In the genomic region with DNA sequence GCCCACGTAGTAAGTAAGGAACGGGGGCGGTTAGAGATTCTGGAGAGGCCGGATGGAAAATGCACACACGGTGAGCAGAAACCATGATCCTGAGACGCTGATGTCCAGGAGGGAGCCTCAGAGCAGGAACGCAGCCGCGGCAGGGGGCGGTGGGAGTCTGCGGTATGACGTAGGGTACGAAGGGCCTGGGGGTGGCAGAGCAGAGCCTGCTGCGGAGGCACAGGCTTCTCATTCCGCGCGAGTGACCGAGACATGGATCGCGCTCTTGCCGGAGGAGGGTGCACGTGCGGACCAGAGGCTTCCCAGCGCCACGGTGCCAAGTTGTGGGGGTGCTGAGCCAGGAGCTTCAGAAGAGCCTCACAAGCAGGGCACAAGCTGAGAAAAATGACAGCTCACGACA, we compare ENCODE assay signal across 2 cellular contexts.
A peak's percentile ranks its signal among the peaks of the same experiment; 100 is the strongest.
TF ChIP-seq lines count a peak whose summit lies in the region.

No MANE protein-coding gene starts in this region.

TF ChIP-seq in H1, 55 proteins besides CTCF, POLR2A, EP300 and RAD21:
- TF ChIP-seq, protein P1, sequence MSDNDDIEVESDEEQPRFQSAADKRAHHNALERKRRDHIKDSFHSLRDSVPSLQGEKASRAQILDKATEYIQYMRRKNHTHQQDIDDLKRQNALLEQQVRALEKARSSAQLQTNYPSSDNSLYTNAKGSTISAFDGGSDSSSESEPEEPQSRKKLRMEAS (IDR thresholded peaks at IDR 0.05): peak; percentile 59; the same call in 1 of the 2 replicates
- TF ChIP-seq RFX5 (IDR thresholded peaks at IDR 0.05; ENCODE audit: borderline replicate concordance, low read depth, low read length): no peak
- TF ChIP-seq, protein P2, sequence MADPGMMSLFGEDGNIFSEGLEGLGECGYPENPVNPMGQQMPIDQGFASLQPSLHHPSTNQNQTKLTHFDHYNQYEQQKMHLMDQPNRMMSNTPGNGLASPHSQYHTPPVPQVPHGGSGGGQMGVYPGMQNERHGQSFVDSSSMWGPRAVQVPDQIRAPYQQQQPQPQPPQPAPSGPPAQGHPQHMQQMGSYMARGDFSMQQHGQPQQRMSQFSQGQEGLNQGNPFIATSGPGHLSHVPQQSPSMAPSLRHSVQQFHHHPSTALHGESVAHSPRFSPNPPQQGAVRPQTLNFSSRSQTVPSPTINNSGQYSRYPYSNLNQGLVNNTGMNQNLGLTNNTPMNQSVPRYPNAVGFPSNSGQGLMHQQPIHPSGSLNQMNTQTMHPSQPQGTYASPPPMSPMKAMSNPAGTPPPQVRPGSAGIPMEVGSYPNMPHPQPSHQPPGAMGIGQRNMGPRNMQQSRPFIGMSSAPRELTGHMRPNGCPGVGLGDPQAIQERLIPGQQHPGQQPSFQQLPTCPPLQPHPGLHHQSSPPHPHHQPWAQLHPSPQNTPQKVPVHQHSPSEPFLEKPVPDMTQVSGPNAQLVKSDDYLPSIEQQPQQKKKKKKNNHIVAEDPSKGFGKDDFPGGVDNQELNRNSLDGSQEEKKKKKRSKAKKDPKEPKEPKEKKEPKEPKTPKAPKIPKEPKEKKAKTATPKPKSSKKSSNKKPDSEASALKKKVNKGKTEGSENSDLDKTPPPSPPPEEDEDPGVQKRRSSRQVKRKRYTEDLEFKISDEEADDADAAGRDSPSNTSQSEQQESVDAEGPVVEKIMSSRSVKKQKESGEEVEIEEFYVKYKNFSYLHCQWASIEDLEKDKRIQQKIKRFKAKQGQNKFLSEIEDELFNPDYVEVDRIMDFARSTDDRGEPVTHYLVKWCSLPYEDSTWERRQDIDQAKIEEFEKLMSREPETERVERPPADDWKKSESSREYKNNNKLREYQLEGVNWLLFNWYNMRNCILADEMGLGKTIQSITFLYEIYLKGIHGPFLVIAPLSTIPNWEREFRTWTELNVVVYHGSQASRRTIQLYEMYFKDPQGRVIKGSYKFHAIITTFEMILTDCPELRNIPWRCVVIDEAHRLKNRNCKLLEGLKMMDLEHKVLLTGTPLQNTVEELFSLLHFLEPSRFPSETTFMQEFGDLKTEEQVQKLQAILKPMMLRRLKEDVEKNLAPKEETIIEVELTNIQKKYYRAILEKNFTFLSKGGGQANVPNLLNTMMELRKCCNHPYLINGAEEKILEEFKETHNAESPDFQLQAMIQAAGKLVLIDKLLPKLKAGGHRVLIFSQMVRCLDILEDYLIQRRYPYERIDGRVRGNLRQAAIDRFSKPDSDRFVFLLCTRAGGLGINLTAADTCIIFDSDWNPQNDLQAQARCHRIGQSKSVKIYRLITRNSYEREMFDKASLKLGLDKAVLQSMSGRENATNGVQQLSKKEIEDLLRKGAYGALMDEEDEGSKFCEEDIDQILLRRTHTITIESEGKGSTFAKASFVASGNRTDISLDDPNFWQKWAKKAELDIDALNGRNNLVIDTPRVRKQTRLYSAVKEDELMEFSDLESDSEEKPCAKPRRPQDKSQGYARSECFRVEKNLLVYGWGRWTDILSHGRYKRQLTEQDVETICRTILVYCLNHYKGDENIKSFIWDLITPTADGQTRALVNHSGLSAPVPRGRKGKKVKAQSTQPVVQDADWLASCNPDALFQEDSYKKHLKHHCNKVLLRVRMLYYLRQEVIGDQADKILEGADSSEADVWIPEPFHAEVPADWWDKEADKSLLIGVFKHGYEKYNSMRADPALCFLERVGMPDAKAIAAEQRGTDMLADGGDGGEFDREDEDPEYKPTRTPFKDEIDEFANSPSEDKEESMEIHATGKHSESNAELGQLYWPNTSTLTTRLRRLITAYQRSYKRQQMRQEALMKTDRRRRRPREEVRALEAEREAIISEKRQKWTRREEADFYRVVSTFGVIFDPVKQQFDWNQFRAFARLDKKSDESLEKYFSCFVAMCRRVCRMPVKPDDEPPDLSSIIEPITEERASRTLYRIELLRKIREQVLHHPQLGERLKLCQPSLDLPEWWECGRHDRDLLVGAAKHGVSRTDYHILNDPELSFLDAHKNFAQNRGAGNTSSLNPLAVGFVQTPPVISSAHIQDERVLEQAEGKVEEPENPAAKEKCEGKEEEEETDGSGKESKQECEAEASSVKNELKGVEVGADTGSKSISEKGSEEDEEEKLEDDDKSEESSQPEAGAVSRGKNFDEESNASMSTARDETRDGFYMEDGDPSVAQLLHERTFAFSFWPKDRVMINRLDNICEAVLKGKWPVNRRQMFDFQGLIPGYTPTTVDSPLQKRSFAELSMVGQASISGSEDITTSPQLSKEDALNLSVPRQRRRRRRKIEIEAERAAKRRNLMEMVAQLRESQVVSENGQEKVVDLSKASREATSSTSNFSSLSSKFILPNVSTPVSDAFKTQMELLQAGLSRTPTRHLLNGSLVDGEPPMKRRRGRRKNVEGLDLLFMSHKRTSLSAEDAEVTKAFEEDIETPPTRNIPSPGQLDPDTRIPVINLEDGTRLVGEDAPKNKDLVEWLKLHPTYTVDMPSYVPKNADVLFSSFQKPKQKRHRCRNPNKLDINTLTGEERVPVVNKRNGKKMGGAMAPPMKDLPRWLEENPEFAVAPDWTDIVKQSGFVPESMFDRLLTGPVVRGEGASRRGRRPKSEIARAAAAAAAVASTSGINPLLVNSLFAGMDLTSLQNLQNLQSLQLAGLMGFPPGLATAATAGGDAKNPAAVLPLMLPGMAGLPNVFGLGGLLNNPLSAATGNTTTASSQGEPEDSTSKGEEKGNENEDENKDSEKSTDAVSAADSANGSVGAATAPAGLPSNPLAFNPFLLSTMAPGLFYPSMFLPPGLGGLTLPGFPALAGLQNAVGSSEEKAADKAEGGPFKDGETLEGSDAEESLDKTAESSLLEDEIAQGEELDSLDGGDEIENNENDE (IDR thresholded peaks at IDR 0.05; ENCODE audit: insufficient replicate concordance, low read length): no peak
- no peak for TF ChIP-seq CHD2 (IDR thresholded peaks at IDR 0.05; ENCODE audit: low read length)
- no peak for TF ChIP-seq FOSL1 (IDR thresholded peaks at IDR 0.05; ENCODE audit: insufficient read depth, low read depth, low read length)
- TF ChIP-seq RBBP5 (IDR thresholded peaks at IDR 0.05; ENCODE audit: borderline replicate concordance, low read depth, low read length): no peak
- TF ChIP-seq CTBP2 (IDR thresholded peaks at IDR 0.05; ENCODE audit: borderline replicate concordance, insufficient read depth, insufficient read length, low read length): no peak
- no peak for TF ChIP-seq SIN3A (conservative IDR thresholded peaks at IDR 0.05 in 1 of 2, IDR thresholded peaks at IDR 0.05 in 1 of 2; ENCODE audit: low read depth in 1 of 2, low read length in 2 of 2)
- 0 out of 2 replicates have a peak, but pooled peaks have one; percentile 28 for TF ChIP-seq CREB1 (IDR thresholded peaks at IDR 0.05)
- no peak for TF ChIP-seq SIRT6 (IDR thresholded peaks at IDR 0.05; ENCODE audit: low read length)
- TF ChIP-seq SIX5 (IDR thresholded peaks at IDR 0.05; ENCODE audit: low read depth, low read length): no peak

TF ChIP-seq in SK-N-SH, 30 proteins besides CTCF, POLR2A, EP300 and RAD21:
- TF ChIP-seq JUND (IDR thresholded peaks at IDR 0.05) (no peak), CHD2 (IDR thresholded peaks at IDR 0.05; ENCODE audit: low read length, partially characterized antibody) (no peak), MXI1 (IDR thresholded peaks at IDR 0.05; ENCODE audit: low read depth, low read length) (no peak), RCOR1 (IDR thresholded peaks at IDR 0.05; ENCODE audit: low read length) (no peak), NRF1 (IDR thresholded peaks at IDR 0.05; ENCODE audit: low read depth, low read length) (no peak), ELF1 (IDR thresholded peaks at IDR 0.05) (no peak), GABPA (IDR thresholded peaks at IDR 0.05; ENCODE audit: low read depth) (no peak), POLR2AphosphoS5 (IDR thresholded peaks at IDR 0.05; ENCODE audit: low read depth, low read length) (no peak), TAF1 (IDR thresholded peaks at IDR 0.05; ENCODE audit: borderline replicate concordance, low read depth, low read length) (no peak), NFIC (IDR thresholded peaks at IDR 0.05; ENCODE audit: borderline replicate concordance) (no peak), SIN3A (IDR thresholded peaks at IDR 0.05; ENCODE audit: borderline replicate concordance, low read depth, low read length) (no peak), FOXJ3 (CRISPR knock-in tag; IDR thresholded peaks at IDR 0.05) (no peak)
- TF ChIP-seq, protein P1 (IDR thresholded peaks at IDR 0.05; ENCODE audit: low read depth): no peak
- TF ChIP-seq, protein P3, sequence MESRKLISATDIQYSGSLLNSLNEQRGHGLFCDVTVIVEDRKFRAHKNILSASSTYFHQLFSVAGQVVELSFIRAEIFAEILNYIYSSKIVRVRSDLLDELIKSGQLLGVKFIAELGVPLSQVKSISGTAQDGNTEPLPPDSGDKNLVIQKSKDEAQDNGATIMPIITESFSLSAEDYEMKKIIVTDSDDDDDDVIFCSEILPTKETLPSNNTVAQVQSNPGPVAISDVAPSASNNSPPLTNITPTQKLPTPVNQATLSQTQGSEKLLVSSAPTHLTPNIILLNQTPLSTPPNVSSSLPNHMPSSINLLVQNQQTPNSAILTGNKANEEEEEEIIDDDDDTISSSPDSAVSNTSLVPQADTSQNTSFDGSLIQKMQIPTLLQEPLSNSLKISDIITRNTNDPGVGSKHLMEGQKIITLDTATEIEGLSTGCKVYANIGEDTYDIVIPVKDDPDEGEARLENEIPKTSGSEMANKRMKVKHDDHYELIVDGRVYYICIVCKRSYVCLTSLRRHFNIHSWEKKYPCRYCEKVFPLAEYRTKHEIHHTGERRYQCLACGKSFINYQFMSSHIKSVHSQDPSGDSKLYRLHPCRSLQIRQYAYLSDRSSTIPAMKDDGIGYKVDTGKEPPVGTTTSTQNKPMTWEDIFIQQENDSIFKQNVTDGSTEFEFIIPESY (IDR thresholded peaks at IDR 0.05; ENCODE audit: borderline replicate concordance, low read depth): no peak
- TF ChIP-seq, protein P4, sequence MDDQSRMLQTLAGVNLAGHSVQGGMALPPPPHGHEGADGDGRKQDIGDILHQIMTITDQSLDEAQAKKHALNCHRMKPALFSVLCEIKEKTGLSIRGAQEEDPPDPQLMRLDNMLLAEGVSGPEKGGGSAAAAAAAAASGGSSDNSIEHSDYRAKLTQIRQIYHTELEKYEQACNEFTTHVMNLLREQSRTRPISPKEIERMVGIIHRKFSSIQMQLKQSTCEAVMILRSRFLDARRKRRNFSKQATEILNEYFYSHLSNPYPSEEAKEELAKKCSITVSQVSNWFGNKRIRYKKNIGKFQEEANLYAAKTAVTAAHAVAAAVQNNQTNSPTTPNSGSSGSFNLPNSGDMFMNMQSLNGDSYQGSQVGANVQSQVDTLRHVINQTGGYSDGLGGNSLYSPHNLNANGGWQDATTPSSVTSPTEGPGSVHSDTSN (IDR thresholded peaks at IDR 0.05): no peak
- TF ChIP-seq, protein P5, sequence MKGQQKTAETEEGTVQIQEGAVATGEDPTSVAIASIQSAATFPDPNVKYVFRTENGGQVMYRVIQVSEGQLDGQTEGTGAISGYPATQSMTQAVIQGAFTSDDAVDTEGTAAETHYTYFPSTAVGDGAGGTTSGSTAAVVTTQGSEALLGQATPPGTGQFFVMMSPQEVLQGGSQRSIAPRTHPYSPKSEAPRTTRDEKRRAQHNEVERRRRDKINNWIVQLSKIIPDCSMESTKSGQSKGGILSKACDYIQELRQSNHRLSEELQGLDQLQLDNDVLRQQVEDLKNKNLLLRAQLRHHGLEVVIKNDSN (IDR thresholded peaks at IDR 0.05; ENCODE audit: borderline replicate concordance, low read depth): no peak
